ENCODE assay signal across 15 cellular contexts in the genomic region with DNA sequence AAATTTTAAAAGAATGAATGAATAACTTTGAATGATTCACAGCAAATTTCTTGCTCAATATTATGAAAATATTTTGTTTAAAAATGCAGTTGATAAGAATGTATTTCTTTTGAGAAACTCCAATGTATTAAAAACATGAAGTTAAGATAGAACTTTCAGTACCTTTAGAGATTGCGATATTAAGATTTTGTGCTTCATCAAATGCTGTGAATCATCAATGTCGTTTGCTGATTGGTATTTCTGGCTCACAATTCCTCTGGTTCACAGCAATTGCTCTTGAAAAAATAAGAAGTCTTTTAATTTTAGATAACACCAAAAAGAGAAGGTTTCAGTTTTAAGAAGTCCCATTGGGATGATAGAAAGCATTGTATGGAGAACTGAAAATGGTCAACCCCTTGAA.
DNase-seq lines count a peak whose midpoint lies in the region; ATAC-seq and TF ChIP-seq lines count a peak whose summit lies in the region.
"Had no signal": no experiment of that assay in that cellular context is flagged by ENCODE, and none has a peak within 500 bp of the region (broad histone marks: within the 10 kb centered on the region; RNA-seq: fewer than 3 reads in every experiment).

No MANE protein-coding gene starts in this region.

- DNase-seq in adipocyte (ENCODE audit: low read depth) (no peak), epithelial cell of prostate (ENCODE audit: low read depth, low spot score) (no peak), omental fat pad (ENCODE audit: low spot score) (no peak)
- no peak for DNase-seq in activated naive CD4-positive, alpha-beta T cell treated with anti-CD3 and anti-CD28 coated beads, Interleukin-2, amount 50 U/mL, for 16 hours
- no peak for DNase-seq in activated CD4-positive, alpha-beta T cell treated with anti-CD3 and anti-CD28 coated beads, Interleukin-2, amount 50 U/mL, for 48 hours
- DNase-seq: 8988T; ACHN; CD4-positive, CD25-positive, alpha-beta regulatory T cell; DMS53; H7; IMR-90 had no signal

- peak overlapping the region; percentile 90 for H3K27ac ChIP-seq in ACC112 (ENCODE audit: low read depth, low read length)
- peak overlapping the region; percentile 56 for H3K27ac ChIP-seq in epithelial cell of prostate
- H3K27ac ChIP-seq: BLaER1 treated with 17β-estradiol and CSF1 and Interleukin-3, amounts not matched to agents 10 nM and 100 nM had no signal

- H3K4me3 ChIP-seq in ACC112 (ENCODE audit: low read depth, low read length), result peak overlapping the region; percentile 29; the same call in 1 of the 2 replicates
- no peak overlapping the region for H3K4me3 ChIP-seq in adipocyte (ENCODE audit: low read length)
- H3K4me3 ChIP-seq: BLaER1 treated with 17β-estradiol and CSF1 and Interleukin-3, amounts not matched to agents 10 nM and 100 nM; GM23338 had no signal

- no peak for TF ChIP-seq CTCF in omental fat pad (IDR thresholded peaks at IDR 0.05)

- H3K9ac ChIP-seq in adipocyte (ENCODE audit: low read length), result peak overlapping the region; percentile 31
- H3K9ac ChIP-seq: BLaER1 treated with 17β-estradiol and CSF1 and Interleukin-3, amounts not matched to agents 10 nM and 100 nM had no signal

- ATAC-seq in omental fat pad (ENCODE audit: low FRiP score) (peak; percentile 71), HG03469 (IDR thresholded peaks at IDR 0.05; ENCODE audit: unreplicated experiment) (no peak)
- ATAC-seq: GM23338 had no signal

- H3K79me2 ChIP-seq in ACC112 (ENCODE audit: control insufficient read depth, insufficient read depth, low read length, unreplicated experiment), result no peaks in the 10 kb centered on the region

- peaks cover 4% of the 10 kb centered on the region for H3K9me3 ChIP-seq in adipocyte (ENCODE audit: control insufficient read depth, low read length)

- H3K27me3 ChIP-seq in ACC112 (ENCODE audit: insufficient read depth, low read length), result no peaks in the 10 kb centered on the region
- H3K27me3 ChIP-seq in adipocyte (replicated peaks; ENCODE audit: control insufficient read depth, insufficient read depth, low read length), result no peaks in the 10 kb centered on the region
- H3K27me3 ChIP-seq: BLaER1 treated with 17β-estradiol and CSF1 and Interleukin-3, amounts not matched to agents 10 nM and 100 nM had no signal

- H3K4me1 ChIP-seq in ACC112 (ENCODE audit: control insufficient read depth, insufficient read depth, low read length, unreplicated experiment) (peaks cover 34% of the 10 kb centered on the region), adipocyte (ENCODE audit: control insufficient read depth, insufficient read depth, low read length) (peaks cover 37% of the 10 kb centered on the region)
- H3K4me1 ChIP-seq: BLaER1 treated with 17β-estradiol and CSF1 and Interleukin-3, amounts not matched to agents 10 nM and 100 nM had no signal

- H3K36me3 ChIP-seq in ACC112 (ENCODE audit: insufficient read depth, low read length), result peaks cover 4% of the 10 kb centered on the region; the same call in 1 of the 2 replicates
- H3K36me3 ChIP-seq in adipocyte (ENCODE audit: control insufficient read depth, insufficient read depth, low read length, severe bottlenecking), result no peaks in the 10 kb centered on the region
- H3K36me3 ChIP-seq: BLaER1 treated with 17β-estradiol and CSF1 and Interleukin-3, amounts not matched to agents 10 nM and 100 nM had no signal

- no peak overlapping the region for H2AFZ ChIP-seq in ACC112 (ENCODE audit: low read length, unreplicated experiment)
- H2AFZ ChIP-seq: GM23338 had no signal
